In genomic region chr11:64372802-64373597, GRCh38 we compare ENCODE assay signal across 8 cellular contexts.
DNase-seq lines count a peak whose midpoint lies in the region; ATAC-seq and TF ChIP-seq lines count a peak whose summit lies in the region.

No MANE protein-coding gene starts in this region.

- H3K9me3 ChIP-seq in DOHH2 (ENCODE audit: control insufficient read depth, insufficient read depth, low read length) = no peaks in the 10 kb centered on the region

- H3K27ac ChIP-seq in DOHH2 (ENCODE audit: low read depth, low read length) = peak overlapping the region; percentile 46

- DNase-seq in NCI-H1436 (lab: John Stamatoyannopoulos, UW) (peak; percentile 91), T1000 (lab: John Stamatoyannopoulos, UW) (peak; percentile 91), midbrain (lab: John Stamatoyannopoulos, UW) (peak; percentile 61)

- peak overlapping the region; percentile 31; the same call in 1 of the 2 replicates for H3K4me3 ChIP-seq in DOHH2 (ENCODE audit: low read length)

- H3K27me3 ChIP-seq in DOHH2 (ENCODE audit: control insufficient read depth, low read length) = no peaks in the 10 kb centered on the region

- ATAC-seq in HG03520 (IDR thresholded peaks at IDR 0.05; ENCODE audit: unreplicated experiment) (no peak), GM21786 (IDR thresholded peaks at IDR 0.05; ENCODE audit: unreplicated experiment) (no peak), GM21526 (IDR thresholded peaks at IDR 0.05; ENCODE audit: low FRiP score, unreplicated experiment) (no peak), GM18498 (IDR thresholded peaks at IDR 0.05; ENCODE audit: unreplicated experiment) (no peak)

- H3F3A ChIP-seq in DOHH2 (ENCODE audit: control insufficient read depth, insufficient read depth) = peaks cover 3% of the 10 kb centered on the region; the same call in 1 of the 2 replicates

- no peaks in the 10 kb centered on the region for H3K9me2 ChIP-seq in DOHH2 (replicated peaks; ENCODE audit: control insufficient read depth, low read length)

- peaks cover 14% of the 10 kb centered on the region for H3K4me1 ChIP-seq in DOHH2 (ENCODE audit: control insufficient read depth, low read length)

- peaks cover 4% of the 10 kb centered on the region; the same call in 1 of the 2 replicates for H3K36me3 ChIP-seq in DOHH2 (ENCODE audit: control insufficient read depth, low read length)

- H3K4me2 ChIP-seq in DOHH2 (ENCODE audit: low read length) = peak overlapping the region; percentile 63

- H3K79me2 ChIP-seq in DOHH2 (ENCODE audit: control insufficient read depth, low read length) = no peaks in the 10 kb centered on the region

- no peaks in the 10 kb centered on the region for H4K20me1 ChIP-seq in DOHH2 (ENCODE audit: control insufficient read depth, insufficient read depth, low read depth, low read length)

- TF ChIP-seq CTCF in DOHH2 (IDR thresholded peaks at IDR 0.05; ENCODE audit: low read depth, low read length, poor library complexity, severe bottlenecking) = no peak
